In the genomic region with DNA sequence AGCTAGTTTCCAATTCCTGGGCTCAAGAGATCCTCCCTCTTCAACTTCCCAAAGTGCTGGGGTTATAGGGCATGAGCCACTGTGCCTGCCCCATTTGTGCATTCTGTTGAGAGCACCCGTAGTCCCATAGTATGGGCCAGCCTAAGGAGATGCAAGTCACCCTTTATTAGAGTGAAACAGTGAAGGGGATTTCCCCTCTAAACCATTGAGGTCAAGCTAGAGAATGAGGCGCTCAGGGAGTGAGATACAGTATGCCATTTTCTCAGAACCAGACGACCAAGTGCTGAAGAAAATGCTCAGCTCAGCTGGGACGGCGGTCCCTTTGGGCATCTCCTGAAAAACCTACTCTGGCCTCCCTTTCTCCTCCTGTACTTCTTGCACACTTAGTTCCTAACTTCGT, we compare ENCODE assay signal across 10 cellular contexts.
DNase-seq lines count a peak whose midpoint lies in the region; ATAC-seq, FAIRE-seq and TF ChIP-seq lines count a peak whose summit lies in the region.
"Had no signal": no experiment of that assay in that cellular context is flagged by ENCODE, and none has a peak within 500 bp of the region (broad histone marks: within the 10 kb centered on the region; RNA-seq: fewer than 3 reads in every experiment).

No MANE protein-coding gene starts in this region.

- peak; percentile 65 for ATAC-seq in GM19372 (IDR thresholded peaks at IDR 0.05; ENCODE audit: low read depth, unreplicated experiment)
- peak; percentile 56 for ATAC-seq in HG03045 (IDR thresholded peaks at IDR 0.05; ENCODE audit: unreplicated experiment)
- ATAC-seq in SK-N-SH treated with all-trans-retinoic acid at 6 μM for 48 hours: no peak

- DNase-seq in GM10248 (ENCODE audit: extremely low spot score): peak; percentile 75
- DNase-seq in astrocyte of the hippocampus (ENCODE audit: low read depth, low spot score): peak; percentile 11
- DNase-seq in amygdala (lab: John Stamatoyannopoulos, UW): no peak
- DNase-seq in D721Med (ENCODE audit: insufficient read length, low spot score): no peak
- DNase-seq in NCI-H2171 (lab: John Stamatoyannopoulos, UW): no peak
- DNase-seq: central memory CD4-positive, alpha-beta T cell; GM23248 had no signal

- POLR2A ChIA-PET in GM10248 (lab: Yijun Ruan, JAX): interaction anchor here (0.6 to 1.5 kb wide), 2 partner anchors 23 to 61 kb away, joined by 4 read pairs; no protein-coding TSS in a partner anchor

- TF ChIP-seq CTCF in GM10248 (IDR thresholded peaks at IDR 0.05; ENCODE audit: control extremely low read depth, extremely low read depth, low read depth, missing control alignments) (no peak), D721Med (IDR thresholded peaks at IDR 0.05; ENCODE audit: insufficient read depth, missing control alignments) (no peak)

- CTCF ChIA-PET in GM10248 (lab: Yijun Ruan, JAX): interaction anchor here (0.8 to 1.3 kb wide), 5 partner anchors 16 to 267 kb away, joined by 3 to 5 read pairs (median 3); no protein-coding TSS in a partner anchor

- FAIRE-seq in D721Med (lab: Jason Lieb, UNC): no peak

TF ChIP-seq in SK-N-SH treated with all-trans-retinoic acid at 6 μM for 48 hours, 23 proteins besides CTCF, POLR2A, EP300 and RAD21:
- TF ChIP-seq BACH2 (CRISPR knock-in tag; IDR thresholded peaks at IDR 0.05; ENCODE audit: borderline replicate concordance): no peak

Comparison
In these comparisons a context has a peak if more than half of its experiments do, and no peak if none do; other contexts are left out.
1. DNase-seq: peak in GM10248 (single experiment) and astrocyte of the hippocampus (single experiment); none in amygdala (0 of 56), D721Med (single experiment) and NCI-H2171 (single experiment).